ENCODE assay signal across 1 cellular context in genomic region chr15:45409596-45409995, GRCh38.
TF ChIP-seq lines count a peak whose summit lies in the region.

No MANE protein-coding gene starts in this region.

TF ChIP-seq in HepG2, 621 proteins besides CTCF, POLR2A, EP300 and RAD21 (continued from another document):
- TF ChIP-seq GLMP (CRISPR knock-in tag; IDR thresholded peaks at IDR 0.05; ENCODE audit: borderline replicate concordance) = no peak
- no peak for TF ChIP-seq PLRG1 (conservative IDR thresholded peaks at IDR 0.05)
- no peak for TF ChIP-seq ZBTB33 (CRISPR knock-in tag; IDR thresholded peaks at IDR 0.05)
